Comparison of ENCODE assay signal across 1 cellular context in the genomic region with DNA sequence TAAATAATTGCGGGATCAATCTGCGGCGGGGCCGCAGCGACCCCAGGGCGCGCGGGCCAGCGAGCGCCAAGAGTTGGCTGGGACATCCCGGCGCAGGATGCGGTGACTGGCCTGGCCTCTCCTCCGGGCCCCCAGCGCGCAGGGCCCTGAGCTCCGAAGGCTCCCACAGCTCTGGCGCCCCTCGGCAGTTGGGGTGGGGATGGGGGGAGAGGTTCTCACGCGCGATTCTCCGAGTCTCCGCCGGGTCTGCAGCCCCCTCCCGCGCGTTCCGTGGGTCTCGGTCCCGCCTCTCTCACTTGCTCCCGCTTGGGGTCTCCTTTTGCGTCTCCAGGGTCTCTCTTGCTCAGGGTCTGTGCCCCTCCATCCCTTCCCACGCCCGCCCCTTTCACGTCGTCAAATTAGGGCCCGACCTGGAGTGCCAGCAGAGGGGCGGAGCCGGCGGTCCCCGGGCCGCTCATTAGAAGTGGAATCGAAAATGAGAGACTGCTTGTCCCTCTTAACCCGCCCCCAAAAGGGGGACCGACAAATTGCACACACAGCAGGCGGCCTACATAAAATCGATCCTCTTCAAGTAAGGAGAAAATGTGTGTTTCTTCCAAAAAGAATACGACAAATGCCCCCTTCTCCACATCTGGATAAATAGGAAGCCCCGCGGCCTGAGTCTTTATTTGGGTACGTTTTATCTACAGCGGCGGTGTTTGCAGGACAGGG.
A peak's percentile ranks its signal among the peaks of the same experiment; 100 is the strongest.
TF ChIP-seq lines count a peak whose summit lies in the region.

No MANE protein-coding gene starts in this region.

TF ChIP-seq in H1, 55 proteins besides CTCF, POLR2A, EP300 and RAD21:
- no peak for TF ChIP-seq CTBP2 (IDR thresholded peaks at IDR 0.05; ENCODE audit: borderline replicate concordance, insufficient read depth, insufficient read length, low read length)
- TF ChIP-seq TBP (IDR thresholded peaks at IDR 0.05; ENCODE audit: low read depth, low read length), result no peak
- TF ChIP-seq, protein P1, sequence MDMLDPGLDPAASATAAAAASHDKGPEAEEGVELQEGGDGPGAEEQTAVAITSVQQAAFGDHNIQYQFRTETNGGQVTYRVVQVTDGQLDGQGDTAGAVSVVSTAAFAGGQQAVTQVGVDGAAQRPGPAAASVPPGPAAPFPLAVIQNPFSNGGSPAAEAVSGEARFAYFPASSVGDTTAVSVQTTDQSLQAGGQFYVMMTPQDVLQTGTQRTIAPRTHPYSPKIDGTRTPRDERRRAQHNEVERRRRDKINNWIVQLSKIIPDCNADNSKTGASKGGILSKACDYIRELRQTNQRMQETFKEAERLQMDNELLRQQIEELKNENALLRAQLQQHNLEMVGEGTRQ (IDR thresholded peaks at IDR 0.05; ENCODE audit: low read length), result no peak
- peak; percentile 64 for TF ChIP-seq RNF2 (IDR thresholded peaks at IDR 0.05; ENCODE audit: borderline replicate concordance, low read depth, low read length, missing control alignments, poor library complexity, severe bottlenecking)
- peak; percentile 78; the same call in 1 of the 2 replicates for TF ChIP-seq SUZ12 (IDR thresholded peaks at IDR 0.05; ENCODE audit: low read length)
- TF ChIP-seq, protein P2, sequence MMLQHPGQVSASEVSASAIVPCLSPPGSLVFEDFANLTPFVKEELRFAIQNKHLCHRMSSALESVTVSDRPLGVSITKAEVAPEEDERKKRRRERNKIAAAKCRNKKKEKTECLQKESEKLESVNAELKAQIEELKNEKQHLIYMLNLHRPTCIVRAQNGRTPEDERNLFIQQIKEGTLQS (IDR thresholded peaks at IDR 0.05; ENCODE audit: insufficient read depth, low read depth, low read length), result no peak
- no peak for TF ChIP-seq SP4 (IDR thresholded peaks at IDR 0.05; ENCODE audit: low read length)
- TF ChIP-seq CREB1 (IDR thresholded peaks at IDR 0.05), result no peak
- no peak for TF ChIP-seq KDM1A (IDR thresholded peaks at IDR 0.05; ENCODE audit: borderline replicate concordance, low read length)
- TF ChIP-seq TCF12 (IDR thresholded peaks at IDR 0.05; ENCODE audit: low read depth, low read length), result no peak
- no peak for TF ChIP-seq SP1 (IDR thresholded peaks at IDR 0.05; ENCODE audit: low read depth, low read length)
- TF ChIP-seq GABPA (IDR thresholded peaks at IDR 0.05; ENCODE audit: borderline replicate concordance, insufficient read depth, low read length), result 0 out of 2 replicates have a peak, but pooled peaks have one; percentile 13
- TF ChIP-seq NANOG (IDR thresholded peaks at IDR 0.05; ENCODE audit: insufficient read depth, low read depth, low read length, poor library complexity, severe bottlenecking), result no peak
- TF ChIP-seq RBBP5 (IDR thresholded peaks at IDR 0.05; ENCODE audit: borderline replicate concordance, low read depth, low read length), result no peak
- TF ChIP-seq KDM4A (IDR thresholded peaks at IDR 0.05; ENCODE audit: low read depth, low read length, severe bottlenecking), result no peak
- TF ChIP-seq, protein P3, sequence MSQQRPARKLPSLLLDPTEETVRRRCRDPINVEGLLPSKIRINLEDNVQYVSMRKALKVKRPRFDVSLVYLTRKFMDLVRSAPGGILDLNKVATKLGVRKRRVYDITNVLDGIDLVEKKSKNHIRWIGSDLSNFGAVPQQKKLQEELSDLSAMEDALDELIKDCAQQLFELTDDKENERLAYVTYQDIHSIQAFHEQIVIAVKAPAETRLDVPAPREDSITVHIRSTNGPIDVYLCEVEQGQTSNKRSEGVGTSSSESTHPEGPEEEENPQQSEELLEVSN (IDR thresholded peaks at IDR 0.05), result no peak
- TF ChIP-seq MAFK (IDR thresholded peaks at IDR 0.05; ENCODE audit: low read depth, low read length), result no peak
- TF ChIP-seq SIX5 (IDR thresholded peaks at IDR 0.05; ENCODE audit: low read depth, low read length), result no peak
- no peak for TF ChIP-seq CHD2 (IDR thresholded peaks at IDR 0.05; ENCODE audit: low read length)
- no peak for TF ChIP-seq CEBPB (IDR thresholded peaks at IDR 0.05; ENCODE audit: low read depth, low read length)
- no peak for TF ChIP-seq ZNF274 (IDR thresholded peaks at IDR 0.05; ENCODE audit: borderline replicate concordance, extremely low read depth, low read length)
- TF ChIP-seq EGR1 (IDR thresholded peaks at IDR 0.05; ENCODE audit: borderline replicate concordance, low read depth, low read length), result no peak
- no peak for TF ChIP-seq BCL11A (IDR thresholded peaks at IDR 0.05; ENCODE audit: low read depth in 2 of 2, low read length in 2 of 2)
- no peak for TF ChIP-seq SAP30 (IDR thresholded peaks at IDR 0.05; ENCODE audit: insufficient read depth, insufficient replicate concordance, low read length)
- no peak for TF ChIP-seq JUN (IDR thresholded peaks at IDR 0.05; ENCODE audit: low read depth, low read length)
- TF ChIP-seq PHF8 (conservative IDR thresholded peaks at IDR 0.05; ENCODE audit: low read depth, low read length), result no peak
- no peak for TF ChIP-seq SIRT6 (IDR thresholded peaks at IDR 0.05; ENCODE audit: low read length)
- TF ChIP-seq POLR2AphosphoS5 (IDR thresholded peaks at IDR 0.05; ENCODE audit: low read depth, low read length), result no peak
- TF ChIP-seq EZH2 (IDR thresholded peaks at IDR 0.05; ENCODE audit: low read depth, low read length, severe bottlenecking), result peak; percentile 93
- TF ChIP-seq, protein P4, sequence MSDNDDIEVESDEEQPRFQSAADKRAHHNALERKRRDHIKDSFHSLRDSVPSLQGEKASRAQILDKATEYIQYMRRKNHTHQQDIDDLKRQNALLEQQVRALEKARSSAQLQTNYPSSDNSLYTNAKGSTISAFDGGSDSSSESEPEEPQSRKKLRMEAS (IDR thresholded peaks at IDR 0.05), result no peak
